10 cellular contexts compared by ENCODE assay signal in genomic region chr12:113097716-113098427, GRCh38. TPM values are rescaled to one million over a fixed set of nuclear protein-coding genes. Genes with fewer than 3 reads are reported as not detected.
DNase-seq lines count a peak whose midpoint lies in the region; ATAC-seq and TF ChIP-seq lines count a peak whose summit lies in the region.
"Had no signal": no experiment of that assay in that cellular context is flagged by ENCODE, and none has a peak within 500 bp of the region (broad histone marks: within the 10 kb centered on the region; RNA-seq: fewer than 3 reads in every experiment).

No MANE protein-coding gene starts in this region.

- no peaks in the 10 kb centered on the region; the same call in 1 of the 2 replicates for H3K27me3 ChIP-seq in H7 (ENCODE audit: control insufficient read depth, insufficient read depth, low read length)
- no peaks in the 10 kb centered on the region for H3K27me3 ChIP-seq in RWPE2 (ENCODE audit: insufficient read depth, poor library complexity, severe bottlenecking)
- H3K27me3 ChIP-seq in Peyer's patch = no peaks in the 10 kb centered on the region

- peak; percentile 92 for DNase-seq in H7
- no peak for DNase-seq in RWPE2 (ENCODE audit: low spot score)
- peak; percentile 74 to 94 (median 88) for DNase-seq in head of caudate nucleus
- peak; percentile 18 for DNase-seq in renal cortical epithelial cell (ENCODE audit: low read depth)
- no peak for DNase-seq in Peyer's patch
- DNase-seq in NK-92 treated with Interleukin-12 subunit alpha and Interleukin-12 subunit beta, amount 100 ng/mL, for 24 hours (lab: John Stamatoyannopoulos, UW) = no peak
- DNase-seq in SW 1271 (lab: John Stamatoyannopoulos, UW) = no peak

- TF ChIP-seq CTCF in RWPE2 (IDR thresholded peaks at IDR 0.05; ENCODE audit: poor library complexity, severe bottlenecking) = no peak
- TF ChIP-seq CTCF in Peyer's patch (IDR thresholded peaks at IDR 0.05) = no peak

- H3K9me3 ChIP-seq in RWPE2 (ENCODE audit: severe bottlenecking) (no peaks in the 10 kb centered on the region), Peyer's patch (no peaks in the 10 kb centered on the region)

- H3K36me3 ChIP-seq in H7 (replicated peaks; ENCODE audit: control insufficient read depth, insufficient read depth, low read length) (no peaks in the 10 kb centered on the region), RWPE2 (ENCODE audit: low read depth) (no peaks in the 10 kb centered on the region), Peyer's patch (no peaks in the 10 kb centered on the region)

- no peak for TF ChIP-seq POLR2A in Peyer's patch (IDR thresholded peaks at IDR 0.05)

- H3K4me3 ChIP-seq in H7 (ENCODE audit: insufficient read depth, low read depth, low read length) (no peak overlapping the region), RWPE2 (ENCODE audit: severe bottlenecking) (no peak overlapping the region), Peyer's patch (no peak overlapping the region)

- H3K27ac ChIP-seq in RWPE2 (ENCODE audit: poor library complexity, severe bottlenecking) = no peak overlapping the region
- peak overlapping the region in 1 of 4 donors; percentile 49 for H3K27ac ChIP-seq in Peyer's patch

- H3K4me1 ChIP-seq in RWPE2 (ENCODE audit: insufficient read depth, poor library complexity, severe bottlenecking) (no peaks in the 10 kb centered on the region), Peyer's patch (peaks cover 0 to 8% (median 5%) of the 10 kb centered on the region in 4 donors)

- intact Hi-C loops in head of caudate nucleus (cut with DNase I) = loop anchor here (2.0 kb wide), 1 partner anchor 41 kb away; the partner anchor contains the start of gene DTX1

- ATAC-seq in RWPE2 (ENCODE audit: low read depth) = peak; percentile 28
- no peak for ATAC-seq in HG02970 (IDR thresholded peaks at IDR 0.05; ENCODE audit: low FRiP score, unreplicated experiment)

RNA-seq across cellular contexts. Expression of gene RASAL1, which starts 37.7 kb away (rescaled TPM):
- total RNA-seq in H7 (2014; rRNA removed; shearing (Covaris generic)) = 4.4 and 4.5 TPM in 2 replicates
- total RNA-seq in renal cortical epithelial cell = 16.3 and 36.5 TPM in 2 replicates
- total RNA-seq in Peyer's patch = 1 to 10 TPM in 3 of 4 donors, under 1 TPM in 1; 0.85 to 4.4 (median 3.9) TPM
- total RNA-seq: RPMI7951, skeletal muscle tissue had no signal

RNA-seq across cellular contexts. Expression of gene DTX1, which starts 41.3 kb away (rescaled TPM):
- 1.00 and 2.5 TPM in 2 replicates for total RNA-seq in H7 (2014; rRNA removed; shearing (Covaris generic))
- total RNA-seq in renal cortical epithelial cell = 0.35 TPM in 1 of 2 replicates, not detected in the other
- 10 to 100 TPM in 1 of 4 donors, 1 to 10 TPM in 3; 3.1 to 33.8 (median 5.3) TPM for total RNA-seq in Peyer's patch
- total RNA-seq: RPMI7951 had no signal

RNA-seq across cellular contexts. Expression of gene CFAP73, which starts 51.7 kb away (rescaled TPM):
- 0.33 TPM in 1 of 2 replicates, not detected in the other for total RNA-seq in H7 (2014; rRNA removed; shearing (Covaris generic))
- total RNA-seq in renal cortical epithelial cell = 0.25 TPM in 1 of 2 replicates, not detected in the other
- total RNA-seq in Peyer's patch = not detected
- total RNA-seq: RPMI7951, skeletal muscle tissue had no signal

Comparison
In these comparisons a context has a peak if more than half of its experiments do, and no peak if none do; other contexts are left out.
1. DNase-seq: peak in H7 (single experiment), head of caudate nucleus (42 of 42) and renal cortical epithelial cell (single experiment); none in RWPE2 (single experiment), Peyer's patch (0 of 3), NK-92 treated with Interleukin-12 subunit alpha and Interleukin-12 subunit beta, amount 100 ng/mL, for 24 hours (single experiment) and SW 1271 (0 of 2).